2 cellular contexts compared by ENCODE assay signal in the genomic region with DNA sequence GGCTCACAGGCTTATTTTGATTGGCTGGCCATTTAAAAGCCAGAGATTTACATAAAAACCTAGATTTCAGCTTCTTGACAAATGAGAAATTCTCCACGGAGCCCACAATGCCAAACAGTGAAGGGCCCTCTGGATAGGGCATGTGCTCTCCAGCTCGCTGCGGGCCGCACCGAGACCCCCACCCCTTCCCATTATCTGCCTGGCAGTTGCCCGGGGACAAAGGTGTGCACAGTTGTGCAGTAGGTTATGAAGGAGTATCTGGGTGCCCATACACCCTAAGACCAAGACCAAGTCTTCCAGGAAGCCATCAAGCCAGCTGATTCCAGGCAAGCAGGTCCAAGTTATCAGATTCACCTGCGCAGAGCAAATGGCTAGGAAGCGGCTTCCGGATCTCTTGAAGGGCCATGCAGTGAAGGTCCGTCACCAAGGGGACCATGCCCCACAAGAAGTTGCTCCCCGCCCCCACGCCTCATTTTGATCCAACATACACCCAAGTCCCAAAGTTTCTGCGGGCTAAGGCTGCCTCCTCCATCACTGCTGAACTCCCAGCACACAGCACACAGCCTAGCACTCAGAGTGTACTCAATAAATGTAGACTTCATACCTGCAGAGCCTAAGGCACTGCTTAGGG.
TF ChIP-seq lines count a peak whose summit lies in the region.

No MANE protein-coding gene starts in this region.

TF ChIP-seq in K562, 482 proteins besides CTCF, POLR2A, EP300 and RAD21 (continues in another document):
- TF ChIP-seq FOS (IDR thresholded peaks at IDR 0.05; ENCODE audit: extremely low read depth, insufficient read length) (no peak), HNRNPL (IDR thresholded peaks at IDR 0.05; ENCODE audit: low read depth, low read length) (no peak), TEAD2 (tag; IDR thresholded peaks at IDR 0.05) (no peak), SMARCC2 (IDR thresholded peaks at IDR 0.05; ENCODE audit: low read depth) (no peak), NUFIP1 (IDR thresholded peaks at IDR 0.05; ENCODE audit: partially characterized antibody) (no peak), CCAR2 (IDR thresholded peaks at IDR 0.05; ENCODE audit: low read depth, low read length) (no peak), ELF1 (tag; IDR thresholded peaks at IDR 0.05) (0 out of 2 replicates have a peak, but pooled peaks have one; percentile 24), SNRNP70 (optimal IDR thresholded peaks at IDR 0.05; ENCODE audit: low read depth, low read length) (no peak), PURB (CRISPR knock-in tag; IDR thresholded peaks at IDR 0.05; ENCODE audit: low read depth) (no peak), SREBF2 (CRISPR knock-in tag; IDR thresholded peaks at IDR 0.05) (no peak), SRSF3 (IDR thresholded peaks at IDR 0.05; ENCODE audit: insufficient read depth, low read length) (no peak), SUPT5H (IDR thresholded peaks at IDR 0.05) (no peak), YY1 (IDR thresholded peaks at IDR 0.05; ENCODE audit: borderline replicate concordance in 1 of 3, control insufficient read depth in 1 of 3, extremely low read depth in 1 of 3, insufficient read depth in 3 of 3, insufficient read length in 1 of 3, insufficient replicate concordance in 2 of 3, low read depth in 1 of 3, low read length in 2 of 3) (peak in 2 of 3 experiments; percentile 34 to 78), TAF1 (IDR thresholded peaks at IDR 0.05; ENCODE audit: control insufficient read depth, extremely low read depth, insufficient read depth, low read length, severe bottlenecking) (no peak), ZNF76 (CRISPR knock-in tag; IDR thresholded peaks at IDR 0.05; ENCODE audit: borderline replicate concordance) (no peak), PCBP1 (IDR thresholded peaks at IDR 0.05; ENCODE audit: low read depth, low read length, poor library complexity, severe bottlenecking) (no peak), PHB2 (IDR thresholded peaks at IDR 0.05; ENCODE audit: low read depth) (no peak), ZKSCAN8 (CRISPR knock-in tag; IDR thresholded peaks at IDR 0.05) (no peak)
- TF ChIP-seq, protein P1, sequence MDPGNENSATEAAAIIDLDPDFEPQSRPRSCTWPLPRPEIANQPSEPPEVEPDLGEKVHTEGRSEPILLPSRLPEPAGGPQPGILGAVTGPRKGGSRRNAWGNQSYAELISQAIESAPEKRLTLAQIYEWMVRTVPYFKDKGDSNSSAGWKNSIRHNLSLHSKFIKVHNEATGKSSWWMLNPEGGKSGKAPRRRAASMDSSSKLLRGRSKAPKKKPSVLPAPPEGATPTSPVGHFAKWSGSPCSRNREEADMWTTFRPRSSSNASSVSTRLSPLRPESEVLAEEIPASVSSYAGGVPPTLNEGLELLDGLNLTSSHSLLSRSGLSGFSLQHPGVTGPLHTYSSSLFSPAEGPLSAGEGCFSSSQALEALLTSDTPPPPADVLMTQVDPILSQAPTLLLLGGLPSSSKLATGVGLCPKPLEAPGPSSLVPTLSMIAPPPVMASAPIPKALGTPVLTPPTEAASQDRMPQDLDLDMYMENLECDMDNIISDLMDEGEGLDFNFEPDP (CRISPR knock-in tag; IDR thresholded peaks at IDR 0.05) = no peak
- TF ChIP-seq, protein P2, sequence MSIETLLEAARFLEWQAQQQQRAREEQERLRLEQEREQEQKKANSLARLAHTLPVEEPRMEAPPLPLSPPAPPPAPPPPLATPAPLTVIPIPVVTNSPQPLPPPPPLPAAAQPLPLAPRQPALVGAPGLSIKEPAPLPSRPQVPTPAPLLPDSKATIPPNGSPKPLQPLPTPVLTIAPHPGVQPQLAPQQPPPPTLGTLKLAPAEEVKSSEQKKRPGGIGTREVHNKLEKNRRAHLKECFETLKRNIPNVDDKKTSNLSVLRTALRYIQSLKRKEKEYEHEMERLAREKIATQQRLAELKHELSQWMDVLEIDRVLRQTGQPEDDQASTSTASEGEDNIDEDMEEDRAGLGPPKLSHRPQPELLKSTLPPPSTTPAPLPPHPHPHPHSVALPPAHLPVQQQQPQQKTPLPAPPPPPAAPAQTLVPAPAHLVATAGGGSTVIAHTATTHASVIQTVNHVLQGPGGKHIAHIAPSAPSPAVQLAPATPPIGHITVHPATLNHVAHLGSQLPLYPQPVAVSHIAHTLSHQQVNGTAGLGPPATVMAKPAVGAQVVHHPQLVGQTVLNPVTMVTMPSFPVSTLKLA (conservative IDR thresholded peaks at IDR 0.05) = no peak
- TF ChIP-seq, protein P3, sequence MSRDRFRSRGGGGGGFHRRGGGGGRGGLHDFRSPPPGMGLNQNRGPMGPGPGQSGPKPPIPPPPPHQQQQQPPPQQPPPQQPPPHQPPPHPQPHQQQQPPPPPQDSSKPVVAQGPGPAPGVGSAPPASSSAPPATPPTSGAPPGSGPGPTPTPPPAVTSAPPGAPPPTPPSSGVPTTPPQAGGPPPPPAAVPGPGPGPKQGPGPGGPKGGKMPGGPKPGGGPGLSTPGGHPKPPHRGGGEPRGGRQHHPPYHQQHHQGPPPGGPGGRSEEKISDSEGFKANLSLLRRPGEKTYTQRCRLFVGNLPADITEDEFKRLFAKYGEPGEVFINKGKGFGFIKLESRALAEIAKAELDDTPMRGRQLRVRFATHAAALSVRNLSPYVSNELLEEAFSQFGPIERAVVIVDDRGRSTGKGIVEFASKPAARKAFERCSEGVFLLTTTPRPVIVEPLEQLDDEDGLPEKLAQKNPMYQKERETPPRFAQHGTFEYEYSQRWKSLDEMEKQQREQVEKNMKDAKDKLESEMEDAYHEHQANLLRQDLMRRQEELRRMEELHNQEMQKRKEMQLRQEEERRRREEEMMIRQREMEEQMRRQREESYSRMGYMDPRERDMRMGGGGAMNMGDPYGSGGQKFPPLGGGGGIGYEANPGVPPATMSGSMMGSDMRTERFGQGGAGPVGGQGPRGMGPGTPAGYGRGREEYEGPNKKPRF (IDR thresholded peaks at IDR 0.05; ENCODE audit: low read depth, low read length) = no peak
- TF ChIP-seq, protein P4, sequence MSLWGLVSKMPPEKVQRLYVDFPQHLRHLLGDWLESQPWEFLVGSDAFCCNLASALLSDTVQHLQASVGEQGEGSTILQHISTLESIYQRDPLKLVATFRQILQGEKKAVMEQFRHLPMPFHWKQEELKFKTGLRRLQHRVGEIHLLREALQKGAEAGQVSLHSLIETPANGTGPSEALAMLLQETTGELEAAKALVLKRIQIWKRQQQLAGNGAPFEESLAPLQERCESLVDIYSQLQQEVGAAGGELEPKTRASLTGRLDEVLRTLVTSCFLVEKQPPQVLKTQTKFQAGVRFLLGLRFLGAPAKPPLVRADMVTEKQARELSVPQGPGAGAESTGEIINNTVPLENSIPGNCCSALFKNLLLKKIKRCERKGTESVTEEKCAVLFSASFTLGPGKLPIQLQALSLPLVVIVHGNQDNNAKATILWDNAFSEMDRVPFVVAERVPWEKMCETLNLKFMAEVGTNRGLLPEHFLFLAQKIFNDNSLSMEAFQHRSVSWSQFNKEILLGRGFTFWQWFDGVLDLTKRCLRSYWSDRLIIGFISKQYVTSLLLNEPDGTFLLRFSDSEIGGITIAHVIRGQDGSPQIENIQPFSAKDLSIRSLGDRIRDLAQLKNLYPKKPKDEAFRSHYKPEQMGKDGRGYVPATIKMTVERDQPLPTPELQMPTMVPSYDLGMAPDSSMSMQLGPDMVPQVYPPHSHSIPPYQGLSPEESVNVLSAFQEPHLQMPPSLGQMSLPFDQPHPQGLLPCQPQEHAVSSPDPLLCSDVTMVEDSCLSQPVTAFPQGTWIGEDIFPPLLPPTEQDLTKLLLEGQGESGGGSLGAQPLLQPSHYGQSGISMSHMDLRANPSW (CRISPR knock-in tag; IDR thresholded peaks at IDR 0.05) = 0 out of 2 replicates have a peak, but pooled peaks have one; percentile 22

TF ChIP-seq in liver, 16 proteins besides CTCF, POLR2A, EP300 and RAD21:
- TF ChIP-seq TAF1 (conservative IDR thresholded peaks at IDR 0.05) = no peak
- TF ChIP-seq HNF4A (conservative IDR thresholded peaks at IDR 0.05) = no peak
- TF ChIP-seq, protein P5, sequence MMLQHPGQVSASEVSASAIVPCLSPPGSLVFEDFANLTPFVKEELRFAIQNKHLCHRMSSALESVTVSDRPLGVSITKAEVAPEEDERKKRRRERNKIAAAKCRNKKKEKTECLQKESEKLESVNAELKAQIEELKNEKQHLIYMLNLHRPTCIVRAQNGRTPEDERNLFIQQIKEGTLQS (IDR thresholded peaks at IDR 0.05) = no peak
- no peak for TF ChIP-seq YY1 (IDR thresholded peaks at IDR 0.05)
- no peak for TF ChIP-seq RXRA (IDR thresholded peaks at IDR 0.05)
- TF ChIP-seq, protein P6, sequence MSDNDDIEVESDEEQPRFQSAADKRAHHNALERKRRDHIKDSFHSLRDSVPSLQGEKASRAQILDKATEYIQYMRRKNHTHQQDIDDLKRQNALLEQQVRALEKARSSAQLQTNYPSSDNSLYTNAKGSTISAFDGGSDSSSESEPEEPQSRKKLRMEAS (IDR thresholded peaks at IDR 0.05) = no peak
- no peak for TF ChIP-seq FOXA2 (IDR thresholded peaks at IDR 0.05)
- no peak for TF ChIP-seq SP1 (IDR thresholded peaks at IDR 0.05)
- TF ChIP-seq, protein P7, sequence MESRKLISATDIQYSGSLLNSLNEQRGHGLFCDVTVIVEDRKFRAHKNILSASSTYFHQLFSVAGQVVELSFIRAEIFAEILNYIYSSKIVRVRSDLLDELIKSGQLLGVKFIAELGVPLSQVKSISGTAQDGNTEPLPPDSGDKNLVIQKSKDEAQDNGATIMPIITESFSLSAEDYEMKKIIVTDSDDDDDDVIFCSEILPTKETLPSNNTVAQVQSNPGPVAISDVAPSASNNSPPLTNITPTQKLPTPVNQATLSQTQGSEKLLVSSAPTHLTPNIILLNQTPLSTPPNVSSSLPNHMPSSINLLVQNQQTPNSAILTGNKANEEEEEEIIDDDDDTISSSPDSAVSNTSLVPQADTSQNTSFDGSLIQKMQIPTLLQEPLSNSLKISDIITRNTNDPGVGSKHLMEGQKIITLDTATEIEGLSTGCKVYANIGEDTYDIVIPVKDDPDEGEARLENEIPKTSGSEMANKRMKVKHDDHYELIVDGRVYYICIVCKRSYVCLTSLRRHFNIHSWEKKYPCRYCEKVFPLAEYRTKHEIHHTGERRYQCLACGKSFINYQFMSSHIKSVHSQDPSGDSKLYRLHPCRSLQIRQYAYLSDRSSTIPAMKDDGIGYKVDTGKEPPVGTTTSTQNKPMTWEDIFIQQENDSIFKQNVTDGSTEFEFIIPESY (IDR thresholded peaks at IDR 0.05) = no peak
- TF ChIP-seq NR2F2 (IDR thresholded peaks at IDR 0.05) = no peak
- no peak for TF ChIP-seq HNF4G (IDR thresholded peaks at IDR 0.05)
